Comparison of ENCODE assay signal across 11 cellular contexts in genomic region chr9:108297025-108297424, GRCh38.
DNase-seq lines count a peak whose midpoint lies in the region; ATAC-seq and TF ChIP-seq lines count a peak whose summit lies in the region.
"Had no signal": no experiment of that assay in that cellular context is flagged by ENCODE, and none has a peak within 500 bp of the region (broad histone marks: within the 10 kb centered on the region; RNA-seq: fewer than 3 reads in every experiment).

No MANE protein-coding gene starts in this region.

- no peaks in the 10 kb centered on the region for H3K27me3 Mint-ChIP-seq in MCF 10A (ENCODE audit: insufficient read depth, unreplicated experiment)

- no peak overlapping the region for H3K4me3 ChIP-seq in lower lobe of right lung
- H3K4me3 ChIP-seq in vagina, result no peak overlapping the region

- H3K9me3 ChIP-seq in lower lobe of right lung, result no peaks in the 10 kb centered on the region
- no peaks in the 10 kb centered on the region for H3K9me3 ChIP-seq in vagina

- peaks cover 15% of the 10 kb centered on the region for H3K4me1 Mint-ChIP-seq in MCF 10A (ENCODE audit: insufficient read depth, unreplicated experiment)

- H3K36me3 ChIP-seq in lower lobe of right lung, result no peaks in the 10 kb centered on the region
- no peaks in the 10 kb centered on the region for H3K36me3 ChIP-seq in vagina
- H3K36me3 ChIP-seq: WERI-Rb-1 had no signal

- no peaks in the 10 kb centered on the region for H3K36me3 Mint-ChIP-seq in MCF 10A (ENCODE audit: insufficient read depth, unreplicated experiment)

- peak; percentile 71 for DNase-seq in Right ventricle myocardium inferior (ENCODE audit: missing footprints)
- DNase-seq in cardiac septum (ENCODE audit: low spot score), result no peak
- no peak for DNase-seq in MCF 10A (ENCODE audit: unreplicated experiment)
- DNase-seq in lower lobe of right lung, result peak; percentile 55
- no peak for DNase-seq in vagina (ENCODE audit: extremely low spot score in 2 of 2)
- no peak for DNase-seq in cerebellar cortex (ENCODE audit: low spot score)
- DNase-seq: NCI-H146, WERI-Rb-1 had no signal

- H3K4me3 Mint-ChIP-seq in MCF 10A (ENCODE audit: unreplicated experiment), result no peak overlapping the region

- POLR2A ChIA-PET in MCF 10A (lab: Yijun Ruan, JAX), result interaction anchor here (0.5 kb wide), 1 partner anchor 33 kb away, joined by 3 read pairs; no protein-coding TSS in a partner anchor

- intact Hi-C loops in Right ventricle myocardium inferior (cut with DNase I) (no loop called here), cardiac septum (cut with DNase I) (no loop called here), MCF 10A (cut with micrococcal nuclease) (no loop called here), lower lobe of right lung (cut with DNase I) (no loop called here), vagina (cut with DNase I) (no loop called here)

- CTCF ChIA-PET in MCF 10A (lab: Yijun Ruan, JAX), result no interaction called here

- TF ChIP-seq CTCF in MCF 10A (IDR thresholded peaks at IDR 0.05; ENCODE audit: unreplicated experiment) (no peak), lower lobe of right lung (IDR thresholded peaks at IDR 0.05) (no peak), vagina (IDR thresholded peaks at IDR 0.05) (no peak)

- no TSS peak for BruUV-seq in MCF 10A (replicated peaks; lab: Mats Ljungman, UMichigan)

- H3K27me3 ChIP-seq in lower lobe of right lung (ENCODE audit: low read depth), result no peaks in the 10 kb centered on the region
- H3K27me3 ChIP-seq in vagina, result no peaks in the 10 kb centered on the region

- no peak for TF ChIP-seq POLR2A in vagina (IDR thresholded peaks at IDR 0.05)

- H3K27ac Mint-ChIP-seq in MCF 10A (ENCODE audit: low read depth, unreplicated experiment), result peak overlapping the region; percentile 81

- no peaks in the 10 kb centered on the region for H3K9me3 Mint-ChIP-seq in MCF 10A (ENCODE audit: unreplicated experiment)

- ATAC-seq in Right ventricle myocardium inferior, result peak; percentile 52
- peak; percentile 64 to 82 for ATAC-seq in lower lobe of right lung
- ATAC-seq in GM18867 (IDR thresholded peaks at IDR 0.05; ENCODE audit: unreplicated experiment), result no peak
- no peak for ATAC-seq in HG02870 (IDR thresholded peaks at IDR 0.05; ENCODE audit: unreplicated experiment)
- ATAC-seq: HCT116 had no signal

- H3K27ac ChIP-seq in lower lobe of right lung (no peak overlapping the region), vagina (peak overlapping the region; percentile 58)
- H3K27ac ChIP-seq: WERI-Rb-1 had no signal

- H3K4me1 ChIP-seq in lower lobe of right lung (no peaks in the 10 kb centered on the region), vagina (peaks cover 42% of the 10 kb centered on the region)

Comparison
In these comparisons a context has a peak if more than half of its experiments do, and no peak if none do; other contexts are left out.
1. DNase-seq: peak in Right ventricle myocardium inferior (single experiment) and lower lobe of right lung (single experiment); none in cardiac septum (single experiment), MCF 10A (single experiment), vagina (0 of 2) and cerebellar cortex (single experiment).
2. ATAC-seq: peak in Right ventricle myocardium inferior (single experiment) and lower lobe of right lung (2 of 2); none in GM18867 (single experiment) and HG02870 (single experiment).